12 cellular contexts compared by ENCODE assay signal in the genomic region with DNA sequence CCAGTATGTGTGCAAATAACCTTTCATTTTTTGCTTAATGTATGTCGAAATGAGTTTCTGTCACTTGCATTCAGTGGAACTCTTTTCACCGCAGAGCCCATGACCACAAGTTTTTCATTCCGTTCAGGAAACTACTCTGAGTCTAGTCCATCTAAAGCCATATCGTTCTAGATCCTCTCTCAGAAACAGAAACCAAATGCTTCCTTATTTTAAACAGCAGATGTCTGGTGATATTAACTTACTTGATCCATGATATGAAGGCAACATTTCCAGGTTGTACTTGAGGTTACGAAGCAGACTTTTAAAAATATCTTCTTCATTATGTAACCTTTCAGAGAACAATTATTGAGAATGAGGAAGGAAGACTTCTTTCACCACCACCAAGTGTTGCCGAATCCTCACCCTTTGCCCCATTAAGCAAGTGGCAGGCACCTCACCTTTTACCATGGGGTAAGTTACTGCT.
DNase-seq lines count a peak whose midpoint lies in the region; ATAC-seq lines count a peak whose summit lies in the region.
"Had no signal": no experiment of that assay in that cellular context is flagged by ENCODE, and none has a peak within 500 bp of the region (broad histone marks: within the 10 kb centered on the region; RNA-seq: fewer than 3 reads in every experiment).

No MANE protein-coding gene starts in this region.

- intact Hi-C loops in left cardiac atrium (cut with DNase I) = no loop called here

- DNase-seq in Ammon's horn (ENCODE audit: low spot score) (peak; percentile 32), NCI-H2081 treated with DMSO at 0.1 percent for 48 hours (lab: John Stamatoyannopoulos, UW) (no peak), NCI-H82 treated with DMSO at 0.1 percent for 48 hours (lab: John Stamatoyannopoulos, UW; ENCODE audit: unreplicated experiment) (no peak), A172 (ENCODE audit: low spot score) (no peak), left cardiac atrium (no peak)
- peak; percentile 11 to 34 for DNase-seq in activated CD4-positive, alpha-beta T cell treated with anti-CD3 and anti-CD28 coated beads, Interleukin-2, amount 50 U/mL, for 48 hours
- DNase-seq: Right ventricle myocardium superior, uterus had no signal

- ATAC-seq in GM19043 (IDR thresholded peaks at IDR 0.05; ENCODE audit: low read depth, unreplicated experiment) = peak; percentile 85
- peak; percentile 66 for ATAC-seq in HG03175 (IDR thresholded peaks at IDR 0.05; ENCODE audit: unreplicated experiment)
- no peak for ATAC-seq in left cardiac atrium
- ATAC-seq: body of pancreas, sciatic nerve had no signal

Comparison
In these comparisons a context has a peak if more than half of its experiments do, and no peak if none do; other contexts are left out.
1. DNase-seq: peak in Ammon's horn (single experiment) and activated CD4-positive, alpha-beta T cell treated with anti-CD3 and anti-CD28 coated beads, Interleukin-2, amount 50 U/mL, for 48 hours (2 of 2); none in NCI-H2081 treated with DMSO at 0.1 percent for 48 hours (single experiment), NCI-H82 treated with DMSO at 0.1 percent for 48 hours (single experiment), A172 (single experiment) and left cardiac atrium (single experiment).
2. ATAC-seq: peak in GM19043 (single experiment) and HG03175 (single experiment); none in left cardiac atrium (0 of 2).